ENCODE assay signal across 1 cellular context in the genomic region with DNA sequence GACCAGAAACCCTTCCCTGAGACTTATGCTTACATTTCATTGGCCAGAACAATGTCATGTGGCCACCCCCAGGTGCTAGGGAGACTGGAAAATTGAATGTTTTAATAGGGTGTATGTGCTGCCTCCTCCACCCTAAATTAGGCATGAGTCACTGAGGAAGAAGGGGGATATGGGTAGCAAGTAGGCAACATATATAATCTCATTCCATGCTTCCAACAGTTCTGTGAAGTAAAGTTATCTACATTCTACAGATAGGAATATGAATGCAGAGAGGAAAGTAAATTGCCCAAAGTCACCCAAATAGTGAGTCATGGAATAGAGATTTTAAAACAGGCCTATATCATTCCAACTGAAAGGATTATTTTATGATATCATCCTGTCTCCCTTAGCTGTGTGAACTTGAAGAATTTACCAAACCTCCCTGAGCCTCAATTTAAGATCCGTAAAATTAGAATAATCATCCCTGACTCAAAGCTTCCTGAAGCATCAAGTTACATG.
TF ChIP-seq lines count a peak whose summit lies in the region.

No MANE protein-coding gene starts in this region.

TF ChIP-seq in H1, 55 proteins besides CTCF, POLR2A, EP300 and RAD21:
- TF ChIP-seq SRF (IDR thresholded peaks at IDR 0.05; ENCODE audit: low read depth, low read length) (no peak), CHD2 (IDR thresholded peaks at IDR 0.05; ENCODE audit: low read length) (no peak), GABPA (IDR thresholded peaks at IDR 0.05; ENCODE audit: borderline replicate concordance, insufficient read depth, low read length) (no peak), SP2 (IDR thresholded peaks at IDR 0.05; ENCODE audit: low read length) (no peak), EZH2 (IDR thresholded peaks at IDR 0.05; ENCODE audit: low read depth, low read length, severe bottlenecking) (no peak), RBBP5 (IDR thresholded peaks at IDR 0.05; ENCODE audit: borderline replicate concordance, low read depth, low read length) (no peak), GTF2F1 (IDR thresholded peaks at IDR 0.05; ENCODE audit: borderline replicate concordance, low read depth, low read length) (no peak), BCL11A (IDR thresholded peaks at IDR 0.05; ENCODE audit: low read depth in 2 of 2, low read length in 2 of 2) (no peak), TAF1 (IDR thresholded peaks at IDR 0.05; ENCODE audit: low read depth, low read length) (no peak), TAF7 (optimal IDR thresholded peaks at IDR 0.05; ENCODE audit: borderline replicate concordance, low read depth, low read length) (no peak)
- TF ChIP-seq, protein P1, sequence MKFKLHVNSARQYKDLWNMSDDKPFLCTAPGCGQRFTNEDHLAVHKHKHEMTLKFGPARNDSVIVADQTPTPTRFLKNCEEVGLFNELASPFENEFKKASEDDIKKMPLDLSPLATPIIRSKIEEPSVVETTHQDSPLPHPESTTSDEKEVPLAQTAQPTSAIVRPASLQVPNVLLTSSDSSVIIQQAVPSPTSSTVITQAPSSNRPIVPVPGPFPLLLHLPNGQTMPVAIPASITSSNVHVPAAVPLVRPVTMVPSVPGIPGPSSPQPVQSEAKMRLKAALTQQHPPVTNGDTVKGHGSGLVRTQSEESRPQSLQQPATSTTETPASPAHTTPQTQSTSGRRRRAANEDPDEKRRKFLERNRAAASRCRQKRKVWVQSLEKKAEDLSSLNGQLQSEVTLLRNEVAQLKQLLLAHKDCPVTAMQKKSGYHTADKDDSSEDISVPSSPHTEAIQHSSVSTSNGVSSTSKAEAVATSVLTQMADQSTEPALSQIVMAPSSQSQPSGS (IDR thresholded peaks at IDR 0.05; ENCODE audit: low read length) = no peak
- TF ChIP-seq, protein P2, sequence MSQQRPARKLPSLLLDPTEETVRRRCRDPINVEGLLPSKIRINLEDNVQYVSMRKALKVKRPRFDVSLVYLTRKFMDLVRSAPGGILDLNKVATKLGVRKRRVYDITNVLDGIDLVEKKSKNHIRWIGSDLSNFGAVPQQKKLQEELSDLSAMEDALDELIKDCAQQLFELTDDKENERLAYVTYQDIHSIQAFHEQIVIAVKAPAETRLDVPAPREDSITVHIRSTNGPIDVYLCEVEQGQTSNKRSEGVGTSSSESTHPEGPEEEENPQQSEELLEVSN (IDR thresholded peaks at IDR 0.05) = no peak
- TF ChIP-seq, protein P3, sequence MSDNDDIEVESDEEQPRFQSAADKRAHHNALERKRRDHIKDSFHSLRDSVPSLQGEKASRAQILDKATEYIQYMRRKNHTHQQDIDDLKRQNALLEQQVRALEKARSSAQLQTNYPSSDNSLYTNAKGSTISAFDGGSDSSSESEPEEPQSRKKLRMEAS (IDR thresholded peaks at IDR 0.05) = no peak
